In genomic region chr5:150129813-150130492, GRCh38 we compare ENCODE assay signal across 9 cellular contexts. TPM values are rescaled to one million over a fixed set of nuclear protein-coding genes. Genes with fewer than 3 reads are reported as not detected.
DNase-seq lines count a peak whose midpoint lies in the region; ATAC-seq and TF ChIP-seq lines count a peak whose summit lies in the region.
"Had no signal": no experiment of that assay in that cellular context is flagged by ENCODE, and none has a peak within 500 bp of the region (broad histone marks: within the 10 kb centered on the region; RNA-seq: fewer than 3 reads in every experiment).

No MANE protein-coding gene starts in this region.

- no peaks in the 10 kb centered on the region for H3K27me3 Mint-ChIP-seq in CD4-positive, CD25-positive, alpha-beta regulatory T cell

- no peaks in the 10 kb centered on the region for H3K36me3 Mint-ChIP-seq in CD4-positive, CD25-positive, alpha-beta regulatory T cell

- H4K8ac ChIP-seq in mesendoderm (ENCODE audit: low read depth, low read length): no peak overlapping the region

- H3K27me3 ChIP-seq in CD4-positive, CD25-positive, alpha-beta regulatory T cell (ENCODE audit: control insufficient read depth, insufficient read depth, low read length): no peaks in the 10 kb centered on the region
- no peaks in the 10 kb centered on the region for H3K27me3 ChIP-seq in mesendoderm (ENCODE audit: insufficient read depth, low read length, poor library complexity)

- peak overlapping the region; percentile 31 for H2BK120ac ChIP-seq in mesendoderm (ENCODE audit: low read depth, low read length)

- peak overlapping the region; percentile 83 for H3K23ac ChIP-seq in mesendoderm (ENCODE audit: low read length)

- H2BK15ac ChIP-seq in mesendoderm (replicated peaks; ENCODE audit: low read depth): no peak overlapping the region

- H3K9me3 ChIP-seq in CD4-positive, CD25-positive, alpha-beta regulatory T cell (ENCODE audit: control insufficient read depth in 2 of 2, low read length in 2 of 2): no peaks in the 10 kb centered on the region

- peak in 2 of 3 donors; percentile 4 to 52 for DNase-seq in CD4-positive, CD25-positive, alpha-beta regulatory T cell
- DNase-seq in NB4 (ENCODE audit: low read depth) (peak; percentile 82), mesendoderm (peak; percentile 85)
- DNase-seq in activated CD4-positive, alpha-beta T cell treated with anti-CD3 and anti-CD28 coated beads, Interleukin-2, amount 50 U/mL, for 1 hour: peak; percentile 30
- peak; percentile 23 for DNase-seq in effector CD8-positive, alpha-beta T cell (lab: John Stamatoyannopoulos, UW)
- peak; percentile 19 to 28 for DNase-seq in stimulated activated CD8-positive, alpha-beta memory T cell treated with anti-CD3 and anti-CD28 coated beads, Interleukin-2, amount 100 ng/mL, for 48 hours (ENCODE audit: low read depth in 2 of 2)

- H3K4me2 ChIP-seq in mesendoderm (ENCODE audit: low read length): no peak overlapping the region

- H3K27ac Mint-ChIP-seq in CD4-positive, CD25-positive, alpha-beta regulatory T cell: no peak overlapping the region

- H2BK5ac ChIP-seq in mesendoderm (ENCODE audit: low read length): no peak overlapping the region

- peak in 1 of 2 donors; percentile 33 for ATAC-seq in CD4-positive, CD25-positive, alpha-beta regulatory T cell (ENCODE audit: low read depth in 2 of 2)
- ATAC-seq in GM19395 (IDR thresholded peaks at IDR 0.05; ENCODE audit: unreplicated experiment): peak; percentile 74
- ATAC-seq in HG03097 (IDR thresholded peaks at IDR 0.05; ENCODE audit: low FRiP score, unreplicated experiment): no peak

- no peak overlapping the region for H3K4me3 ChIP-seq in CD4-positive, CD25-positive, alpha-beta regulatory T cell (ENCODE audit: low read depth, low read length)
- H3K4me3 ChIP-seq in NB4 (ENCODE audit: low read depth, low read length) (no peak overlapping the region), mesendoderm (ENCODE audit: low read length) (no peak overlapping the region)

- no peak for TF ChIP-seq POLR2A in NB4 (IDR thresholded peaks at IDR 0.05; ENCODE audit: extremely low read depth, insufficient read length)

- H3K9me3 Mint-ChIP-seq in CD4-positive, CD25-positive, alpha-beta regulatory T cell: peaks cover 0 to 2% (median 0%) of the 10 kb centered on the region in 7 donors

- H3K56ac ChIP-seq in mesendoderm (ENCODE audit: low read length): no peak overlapping the region

- H3K4me1 Mint-ChIP-seq in CD4-positive, CD25-positive, alpha-beta regulatory T cell: no peaks in the 10 kb centered on the region

- TF ChIP-seq CTCF in NB4 (IDR thresholded peaks at IDR 0.05; ENCODE audit: low read depth, low read length): peak; percentile 86

- no peak overlapping the region for H3K9ac ChIP-seq in mesendoderm (ENCODE audit: low read length)

- no peaks in the 10 kb centered on the region for H3K4me1 ChIP-seq in CD4-positive, CD25-positive, alpha-beta regulatory T cell (ENCODE audit: control insufficient read depth, insufficient read depth, low read length, poor library complexity, severe bottlenecking)
- H3K4me1 ChIP-seq in mesendoderm (ENCODE audit: control insufficient read depth, low read depth, low read length): peaks cover 22% of the 10 kb centered on the region

- no peak overlapping the region for H3K4me3 Mint-ChIP-seq in CD4-positive, CD25-positive, alpha-beta regulatory T cell

- H3K36me3 ChIP-seq in CD4-positive, CD25-positive, alpha-beta regulatory T cell (ENCODE audit: control insufficient read depth, insufficient read depth, low read length): no peaks in the 10 kb centered on the region
- H3K36me3 ChIP-seq in mesendoderm (ENCODE audit: control insufficient read depth, insufficient read depth, low read length): peaks cover 4% of the 10 kb centered on the region

- no peaks in the 10 kb centered on the region for H3K79me1 ChIP-seq in mesendoderm (ENCODE audit: low read length)

- H2AK5ac ChIP-seq in mesendoderm (ENCODE audit: low read length): peak overlapping the region; percentile 52

- H3K4ac ChIP-seq in mesendoderm (ENCODE audit: low read depth, low read length): peak overlapping the region; percentile 39

- no peaks in the 10 kb centered on the region for H3K79me2 ChIP-seq in mesendoderm (ENCODE audit: control insufficient read depth, insufficient read depth, low read length)

- H3K27ac ChIP-seq in CD4-positive, CD25-positive, alpha-beta regulatory T cell (ENCODE audit: insufficient read depth, low read length, poor library complexity, severe bottlenecking): no peak overlapping the region
- peak overlapping the region; percentile 66 for H3K27ac ChIP-seq in mesendoderm (ENCODE audit: low read depth, low read length)

- H4K5ac ChIP-seq in mesendoderm (ENCODE audit: low read length): no peak overlapping the region

- WGBS in mesendoderm (ENCODE audit: extremely low coverage, insufficient coverage, low lambda C conversion rate): no CpG with 5 or more reads among the region's 25 CpGs

- peak overlapping the region; percentile 9 for H3K18ac ChIP-seq in mesendoderm (ENCODE audit: low read length)

RNA-seq across cellular contexts. Expression of gene PDGFRB, which starts 25.7 kb away (rescaled TPM):
- not detected for total RNA-seq in CD4-positive, CD25-positive, alpha-beta regulatory T cell
- polyA plus RNA-seq in CD4-positive, CD25-positive, alpha-beta regulatory T cell: under 1 TPM in 1 of 4 donors, not detected in 3; 0.03 TPM
- 15.5 TPM for polyA plus RNA-seq in mesendoderm (2013, experiment 1 of 2)
- polyA plus RNA-seq in mesendoderm (2013, experiment 2 of 2): 14.7 TPM

RNA-seq across cellular contexts. Expression of gene CDX1, which starts 36.6 kb away (rescaled TPM):
- total RNA-seq in CD4-positive, CD25-positive, alpha-beta regulatory T cell: not detected
- not detected for polyA plus RNA-seq in CD4-positive, CD25-positive, alpha-beta regulatory T cell
- 4.8 TPM for polyA plus RNA-seq in mesendoderm (2013, experiment 1 of 2)
- polyA plus RNA-seq in mesendoderm (2013, experiment 2 of 2): 4.8 TPM
- total RNA-seq: temporal lobe had no signal

RNA-seq across cellular contexts. Expression of gene CSF1R, which starts 43.6 kb away (rescaled TPM):
- not detected for total RNA-seq in CD4-positive, CD25-positive, alpha-beta regulatory T cell
- 1 to 10 TPM in 2 of 4 donors, under 1 TPM in 2; 0.60 to 1.2 (median 0.97) TPM for polyA plus RNA-seq in CD4-positive, CD25-positive, alpha-beta regulatory T cell
- polyA plus RNA-seq in mesendoderm (2013, experiment 1 of 2): 0.04 TPM
- polyA plus RNA-seq in mesendoderm (2013, experiment 2 of 2): 0.11 TPM

RNA-seq across cellular contexts. Expression of gene SLC6A7, which starts 59.9 kb away (rescaled TPM):
- total RNA-seq in CD4-positive, CD25-positive, alpha-beta regulatory T cell: not detected
- polyA plus RNA-seq in CD4-positive, CD25-positive, alpha-beta regulatory T cell: not detected
- 0.01 TPM for polyA plus RNA-seq in mesendoderm (2013, experiment 1 of 2)
- 0.04 TPM for polyA plus RNA-seq in mesendoderm (2013, experiment 2 of 2)

Comparison
In these comparisons a context has a peak if more than half of its experiments do, and no peak if none do; other contexts are left out.
1. DNase-seq: peak in every context shown above with its lines; median percentile 85 in mesendoderm; 82 in NB4; 30 in activated CD4-positive, alpha-beta T cell treated with anti-CD3 and anti-CD28 coated beads, Interleukin-2, amount 50 U/mL, for 1 hour; 28 in CD4-positive, CD25-positive, alpha-beta regulatory T cell; 24 in stimulated activated CD8-positive, alpha-beta memory T cell treated with anti-CD3 and anti-CD28 coated beads, Interleukin-2, amount 100 ng/mL, for 48 hours; 23 in effector CD8-positive, alpha-beta T cell.